32 cellular contexts compared by ENCODE assay signal in the genomic region with DNA sequence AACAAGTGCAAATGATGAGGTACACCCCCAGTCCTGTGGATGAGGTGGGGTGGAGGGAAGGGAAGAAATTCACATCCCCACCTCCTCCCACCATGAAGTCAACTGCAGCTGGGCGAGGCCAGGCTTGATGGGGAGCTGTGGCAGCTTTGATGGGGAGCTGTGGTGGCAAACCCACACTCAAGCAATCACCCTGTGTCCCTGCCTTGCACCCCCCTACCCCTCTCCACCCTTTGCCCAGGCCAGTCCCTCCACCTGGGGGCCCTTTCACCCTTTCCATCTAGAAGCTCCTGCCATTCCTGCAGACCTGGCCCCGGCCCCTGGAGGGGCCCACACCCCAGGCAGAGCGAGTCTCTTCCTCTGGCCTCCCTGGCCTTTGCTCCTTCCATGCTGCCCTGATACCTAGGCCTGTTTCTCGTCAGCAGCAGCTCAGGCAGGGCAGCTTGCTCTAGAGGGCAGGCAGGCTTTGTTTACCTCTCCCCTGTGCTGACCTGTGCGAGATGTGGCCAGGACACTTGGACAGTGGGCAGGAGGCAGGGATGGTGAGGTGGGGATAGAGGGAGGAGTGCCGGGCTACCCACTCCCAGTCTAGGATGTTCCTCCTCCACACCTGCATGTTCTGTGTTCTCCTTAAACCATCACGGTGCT. TPM values are rescaled to one million over a fixed set of nuclear protein-coding genes. Genes with fewer than 3 reads are reported as not detected.
"Had no signal": no experiment of that assay in that cellular context is flagged by ENCODE, and none has a peak within 500 bp of the region (broad histone marks: within the 10 kb centered on the region; RNA-seq: fewer than 3 reads in every experiment).

No MANE protein-coding gene starts in this region.

- DNase-seq: colonic mucosa; effector CD8-positive, alpha-beta T cell; endodermal cell; foreskin keratinocyte; mesenchymal stem cell; naive B cell; nephron progenitor cell; sigmoid colon; stimulated activated CD4-positive, alpha-beta T cell treated with anti-CD3 and anti-CD28 coated beads, Interleukin-4, amount 100 ng/mL, for 4 hours; stimulated activated naive CD8-positive, alpha-beta T cell treated with anti-CD3 and anti-CD28 coated beads, Interleukin-15, Interleukin-2, amounts not matched to agents 100 U/mL and 50 U/mL, for 24 hours; testis; tibial artery had no signal

- H3K27ac ChIP-seq: colonic mucosa, epithelial cell of prostate, foreskin keratinocyte, neutrophil, parathyroid adenoma, right atrium auricular region, sigmoid colon, spleen, testis, tibial artery had no signal

- H3K79me2 ChIP-seq: parathyroid adenoma had no signal

- H3K27me3 ChIP-seq: testis had no signal

- H3K36me3 ChIP-seq: colonic mucosa, neutrophil, right atrium auricular region, sigmoid colon, spleen, tibial artery had no signal

- H3K27ac Mint-ChIP-seq: dendritic cell treated with granulocyte-macrophage colony-stimulating factor and Interleukin-4, amounts not matched to agents 40 ng/mL and 50 ng/mL, for 4 days; endodermal cell; mesothelial cell of epicardium; naive B cell; nephron progenitor cell; progenitor cell of endocrine pancreas; stimulated activated memory B cell treated with anti-CD40 and anti-IgM and Interleukin-4, amounts not matched to agents 10 μg/mL and 1 μg/mL and 100 μg/mL, for 72 hours; type B pancreatic cell had no signal

- H3K4me1 Mint-ChIP-seq: mesothelial cell of epicardium; stimulated activated memory B cell treated with anti-CD40 and anti-IgM and Interleukin-4, amounts not matched to agents 10 μg/mL and 1 μg/mL and 100 μg/mL, for 72 hours had no signal

- H3K4me3 Mint-ChIP-seq: dendritic cell treated with granulocyte-macrophage colony-stimulating factor and Interleukin-4, amounts not matched to agents 40 ng/mL and 50 ng/mL, for 4 days; endodermal cell; mesothelial cell of epicardium; naive B cell; nephron progenitor cell; stimulated activated memory B cell treated with anti-CD40 and anti-IgM and Interleukin-4, amounts not matched to agents 10 μg/mL and 1 μg/mL and 100 μg/mL, for 72 hours; type B pancreatic cell had no signal

- ATAC-seq: esophagus mucosa; foreskin keratinocyte; mucosa of descending colon; stimulated activated memory B cell treated with anti-CD40 and anti-IgM and Interleukin-4, amounts not matched to agents 10 μg/mL and 1 μg/mL and 100 μg/mL, for 72 hours; stimulated activated naive CD8-positive, alpha-beta T cell treated with anti-CD3 and anti-CD28 coated beads, Interleukin-15, Interleukin-2, amounts not matched to agents 100 U/mL and 50 U/mL, for 24 hours had no signal

- H3K4me3 ChIP-seq: colonic mucosa, mucosa of descending colon, right atrium auricular region, sigmoid colon, spleen, testis, tibial artery had no signal

- H3K9me3 ChIP-seq: colonic mucosa, mucosa of descending colon, neutrophil, right atrium auricular region, sigmoid colon, testis had no signal

- H2AFZ ChIP-seq: parathyroid adenoma had no signal

- H3K36me3 Mint-ChIP-seq: mesothelial cell of epicardium; stimulated activated memory B cell treated with anti-CD40 and anti-IgM and Interleukin-4, amounts not matched to agents 10 μg/mL and 1 μg/mL and 100 μg/mL, for 72 hours; type B pancreatic cell had no signal

- H3K4me1 ChIP-seq: colonic mucosa, foreskin keratinocyte, parathyroid adenoma, right atrium auricular region, testis had no signal

- FAIRE-seq: keratinocyte had no signal

- H3K9me3 Mint-ChIP-seq: dendritic cell treated with granulocyte-macrophage colony-stimulating factor and Interleukin-4, amounts not matched to agents 40 ng/mL and 50 ng/mL, for 4 days; mesothelial cell of epicardium; nephron progenitor cell; stimulated activated memory B cell treated with anti-CD40 and anti-IgM and Interleukin-4, amounts not matched to agents 10 μg/mL and 1 μg/mL and 100 μg/mL, for 72 hours; type B pancreatic cell had no signal

RNA-seq across cellular contexts. Expression of a gene that starts 4.5 kb away (rescaled TPM):
- total RNA-seq: colonic mucosa, endodermal cell, esophagus mucosa, fibroblast of lung, foreskin keratinocyte, lower leg skin, lung microvascular endothelial cell, mesothelial cell of epicardium, mucosa of descending colon, omental fat pad, progenitor cell of endocrine pancreas, right atrium auricular region, sigmoid colon, skeletal muscle tissue, spleen, urinary bladder had no signal
- polyA plus RNA-seq: fibroblast of lung, foreskin keratinocyte, keratinocyte, sigmoid colon, spleen, urinary bladder had no signal

RNA-seq across cellular contexts. Expression of a gene that starts 48.6 kb away (rescaled TPM):
- total RNA-seq: cerebellum, colonic mucosa, esophagus mucosa, fibroblast of lung, foreskin keratinocyte, lower leg skin, lung microvascular endothelial cell, mesothelial cell of epicardium, mucosa of descending colon, omental fat pad, progenitor cell of endocrine pancreas, right atrium auricular region, sigmoid colon, spleen, urinary bladder had no signal
- polyA plus RNA-seq: fibroblast of lung, foreskin keratinocyte, keratinocyte, sigmoid colon, spleen, urinary bladder had no signal
